Comparison of ENCODE assay signal across 9 cellular contexts in genomic region chr3:3798641-3799113, GRCh38. TPM values are rescaled to one million over a fixed set of nuclear protein-coding genes. Genes with fewer than 3 reads are reported as not detected.
DNase-seq lines count a peak whose midpoint lies in the region.
"Had no signal": no experiment of that assay in that cellular context is flagged by ENCODE, and none has a peak within 500 bp of the region (broad histone marks: within the 10 kb centered on the region; RNA-seq: fewer than 3 reads in every experiment).

No MANE protein-coding gene starts in this region.

- H3K9me3 ChIP-seq in duodenal mucosa (ENCODE audit: control insufficient read depth in 1 of 2, low read length in 2 of 2) (no peaks in the 10 kb centered on the region), mononuclear cell (ENCODE audit: low read depth, low read length) (no peaks in the 10 kb centered on the region), stomach smooth muscle (ENCODE audit: control insufficient read depth in 2 of 2, low read length in 2 of 2) (no peaks in the 10 kb centered on the region)

- H3K36me3 ChIP-seq in duodenal mucosa (ENCODE audit: control insufficient read depth in 1 of 2, insufficient read depth in 2 of 2, low read length in 2 of 2) (no peaks in the 10 kb centered on the region), stomach smooth muscle (ENCODE audit: control insufficient read depth in 2 of 2, insufficient read depth in 2 of 2, low read length in 2 of 2) (no peaks in the 10 kb centered on the region)

- H3K27ac ChIP-seq in duodenal mucosa (ENCODE audit: low read depth, low read length) (no peak overlapping the region), stomach smooth muscle (ENCODE audit: low read length) (no peak overlapping the region)

- H3K9ac ChIP-seq in duodenal mucosa (ENCODE audit: low read depth in 1 of 2, low read length in 2 of 2) (peak overlapping the region in 1 of 2 donors; percentile 43), stomach smooth muscle (ENCODE audit: low read length in 2 of 2) (no peak overlapping the region)

- DNase-seq in activated gamma-delta T cell treated with Interleukin-2 at 50 U/mL for 16 hours (peak; percentile 50), activated gamma-delta T cell (lab: John Stamatoyannopoulos, UW) (no peak), RPMI8226 (peak; percentile 2), NCI-H2081 treated with DMSO at 0.1 percent for 48 hours (lab: John Stamatoyannopoulos, UW) (no peak), DMS114 treated with DMSO at 0.1 percent for 48 hours (lab: John Stamatoyannopoulos, UW; ENCODE audit: unreplicated experiment) (no peak)

- H3K27me3 ChIP-seq in duodenal mucosa (ENCODE audit: control insufficient read depth in 1 of 2, insufficient read depth in 2 of 2, low read length in 2 of 2) (peaks cover 3 to 21% of the 10 kb centered on the region in 2 donors), mononuclear cell (ENCODE audit: insufficient read depth, low read length) (peaks cover 56% of the 10 kb centered on the region), stomach smooth muscle (ENCODE audit: control insufficient read depth in 1 of 2, insufficient read depth in 2 of 2, low read length in 2 of 2) (peaks cover 7 to 18% of the 10 kb centered on the region in 2 donors)

- H3K4me1 ChIP-seq in duodenal mucosa (ENCODE audit: control insufficient read depth in 1 of 2, insufficient read depth in 2 of 2, low read length in 2 of 2) (peaks cover 4 to 13% of the 10 kb centered on the region in 2 donors), mononuclear cell (ENCODE audit: insufficient read depth, low read length) (peaks cover 16% of the 10 kb centered on the region), stomach smooth muscle (ENCODE audit: control insufficient read depth, insufficient read depth, low read length) (peaks cover 15% of the 10 kb centered on the region)

- peak overlapping the region; percentile 52 to 68 for H3K4me3 ChIP-seq in duodenal mucosa (ENCODE audit: low read depth in 1 of 2, low read length in 2 of 2)
- H3K4me3 ChIP-seq in mononuclear cell (ENCODE audit: low read length), result peak overlapping the region; percentile 45
- peak overlapping the region; percentile 56 to 74 for H3K4me3 ChIP-seq in stomach smooth muscle (ENCODE audit: low read length in 2 of 2)

RNA-seq across cellular contexts. Expression of gene LRRN1, which starts 0.6 kb away (rescaled TPM):
- total RNA-seq in mononuclear cell, result 1.3 TPM
- total RNA-seq: Daoy had no signal

Comparison
In these comparisons a context has a peak if more than half of its experiments do, and no peak if none do; other contexts are left out.
1. DNase-seq: peak in activated gamma-delta T cell treated with Interleukin-2 at 50 U/mL for 16 hours (single experiment) and RPMI8226 (single experiment); none in activated gamma-delta T cell (single experiment), NCI-H2081 treated with DMSO at 0.1 percent for 48 hours (single experiment) and DMS114 treated with DMSO at 0.1 percent for 48 hours (single experiment).
2. Peak in every context shown above with its lines, with median percentiles within 50 percentile points of each other: H3K4me3 ChIP-seq.